8 cellular contexts compared by ENCODE assay signal in genomic region chr5:62412549-62413329, GRCh38. TPM values are rescaled to one million over a fixed set of nuclear protein-coding genes. Genes with fewer than 3 reads are reported as not detected.
DNase-seq lines count a peak whose midpoint lies in the region; ATAC-seq and TF ChIP-seq lines count a peak whose summit lies in the region.

Gene IPO11 (plus strand): TSS chr5:62412763. CDS start chr5:62437280, 24,517 bp downstream.

- H3K27me3 Mint-ChIP-seq in natural killer cell (ENCODE audit: low read depth in 2 of 2) = no peaks in the 10 kb centered on the region

- DNase-seq in ELF-1 (ENCODE audit: low read depth, low spot score) (peak; percentile 99), H7 (peak; percentile 94), M059J (ENCODE audit: low read depth) (peak; percentile 99), SHP77 (lab: John Stamatoyannopoulos, UW) (peak; percentile 98), fibroblast of peridontal ligament (ENCODE audit: extremely low read depth) (peak; percentile 99), natural killer cell (peak; percentile 99)
- peak; percentile 98 for DNase-seq in activated effector memory CD4-positive, alpha-beta T cell treated with Interleukin-2 at 50 U/mL for 16 hours
- peak; percentile 98 for DNase-seq in stimulated activated naive CD4-positive, alpha-beta T cell treated with Interleukin-2 at 50 U/mL for 16 hours (lab: John Stamatoyannopoulos, UW)

- ATAC-seq in natural killer cell = peak; percentile 94 to 97 (median 94)

- H3K27me3 ChIP-seq in H7 (ENCODE audit: control insufficient read depth, insufficient read depth, low read length) = no peaks in the 10 kb centered on the region

- TF ChIP-seq CTCF in natural killer cell (IDR thresholded peaks at IDR 0.05) = no peak

- intact Hi-C loops in natural killer cell (cut with micrococcal nuclease) = loop anchor here (1.0 kb wide), 2 partner anchors 8 to 166 kb away; partner anchors contain the start of gene LRRC70

- peak within 1 kb of the TSS; percentile 92 to 93 for H3K27ac Mint-ChIP-seq in natural killer cell

- peak within 1 kb of the TSS; percentile 96 for H3K4me3 Mint-ChIP-seq in natural killer cell

- no peaks in the 10 kb centered on the region for H3K9me3 Mint-ChIP-seq in natural killer cell

- H3K4me1 Mint-ChIP-seq in natural killer cell = peaks cover 15 to 17% of the 10 kb centered on the region in 2 donors

- H3K4me3 ChIP-seq in H7 (ENCODE audit: insufficient read depth, low read depth, low read length) = peak within 1 kb of the TSS; percentile 86

- no peaks in the 10 kb centered on the region for H3K36me3 ChIP-seq in H7 (replicated peaks; ENCODE audit: control insufficient read depth, insufficient read depth, low read length)

- no peaks in the 10 kb centered on the region for H3K36me3 Mint-ChIP-seq in natural killer cell

RNA-seq across cellular contexts. Expression of gene IPO11, which starts in this region (rescaled TPM):
- 32.9 and 34.0 TPM in 2 replicates for total RNA-seq in H7 (2014; rRNA removed; shearing (Covaris generic))
- 24.5 and 30.1 TPM in 2 replicates for total RNA-seq in M059J (2014; rRNA removed; shearing (Covaris generic))
- 10 to 100 TPM; 16.6 to 31.4 (median 30.7) TPM for total RNA-seq in natural killer cell

Comparison
In these comparisons a context has a peak if more than half of its experiments do, and no peak if none do; other contexts are left out.
1. Peak in every context shown above with its lines: DNase-seq, ATAC-seq and H3K4me3 ChIP-seq.